In genomic region chr17:81902023-81902652, GRCh38 we compare ENCODE assay signal across 1 cellular context.
TF ChIP-seq lines count a peak whose summit lies in the region.

NPB (plus strand) TSS chr17:81902238; CDS start chr17:81902278, 40 bp downstream.

TF ChIP-seq in HepG2, 621 proteins besides CTCF, POLR2A, EP300 and RAD21 (continued from another document and continues in another):
- TF ChIP-seq FOXO4 (CRISPR knock-in tag; conservative IDR thresholded peaks at IDR 0.05) (no peak), CCDC6 (CRISPR knock-in tag; IDR thresholded peaks at IDR 0.05) (no peak), ZNF282 (IDR thresholded peaks at IDR 0.05; ENCODE audit: partially characterized antibody) (no peak), HOXA9 (CRISPR knock-in tag; IDR thresholded peaks at IDR 0.05; ENCODE audit: borderline replicate concordance) (peak; percentile 87), MED8 (CRISPR knock-in tag; IDR thresholded peaks at IDR 0.05; ENCODE audit: insufficient replicate concordance) (no peak), MZF1 (CRISPR knock-in tag; IDR thresholded peaks at IDR 0.05; ENCODE audit: borderline replicate concordance) (no peak), AHDC1 (CRISPR knock-in tag; IDR thresholded peaks at IDR 0.05; ENCODE audit: borderline replicate concordance) (no peak), CHD4 (IDR thresholded peaks at IDR 0.05; ENCODE audit: borderline replicate concordance, low read length) (no peak), ZNF737 (CRISPR knock-in tag; IDR thresholded peaks at IDR 0.05; ENCODE audit: borderline replicate concordance) (no peak), SATB2 (CRISPR knock-in tag; IDR thresholded peaks at IDR 0.05) (no peak), ZNF326 (CRISPR knock-in tag; IDR thresholded peaks at IDR 0.05; ENCODE audit: borderline replicate concordance) (no peak; the same call in 1 of the 2 replicates), U2AF1 (optimal IDR thresholded peaks at IDR 0.05; ENCODE audit: low read depth, low read length) (no peak), MXI1 (IDR thresholded peaks at IDR 0.05; ENCODE audit: borderline replicate concordance, low read depth, low read length) (no peak), THAP9 (CRISPR knock-in tag; IDR thresholded peaks at IDR 0.05; ENCODE audit: borderline replicate concordance) (no peak), HOXA3 (CRISPR knock-in tag; IDR thresholded peaks at IDR 0.05) (peak; percentile 35; the same call in 1 of the 2 replicates), ATM (IDR thresholded peaks at IDR 0.05; ENCODE audit: borderline replicate concordance) (no peak), HOMEZ (CRISPR knock-in tag; IDR thresholded peaks at IDR 0.05; ENCODE audit: low read depth) (no peak), MAZ (IDR thresholded peaks at IDR 0.05; ENCODE audit: borderline replicate concordance, low read depth, low read length) (no peak), MAZ (CRISPR knock-in tag; IDR thresholded peaks at IDR 0.05; ENCODE audit: low read depth) (0 out of 2 replicates have a peak, but pooled peaks have one; percentile 13), ZNF780A (CRISPR knock-in tag; IDR thresholded peaks at IDR 0.05) (no peak; the same call in 1 of the 2 replicates), ZMYM2 (CRISPR knock-in tag; IDR thresholded peaks at IDR 0.05) (no peak), ZNF629 (CRISPR knock-in tag; conservative IDR thresholded peaks at IDR 0.05) (no peak), ZNF329 (CRISPR knock-in tag; IDR thresholded peaks at IDR 0.05; ENCODE audit: low read depth) (no peak), MLXIP (CRISPR knock-in tag; IDR thresholded peaks at IDR 0.05; ENCODE audit: borderline replicate concordance) (peak; percentile 9; the same call in 1 of the 2 replicates), ZNF335 (CRISPR knock-in tag; IDR thresholded peaks at IDR 0.05) (no peak), ZNF251 (CRISPR knock-in tag; IDR thresholded peaks at IDR 0.05) (no peak), SYNCRIP (IDR thresholded peaks at IDR 0.05; ENCODE audit: insufficient read depth, low read depth, low read length) (no peak), CBX1 (IDR thresholded peaks at IDR 0.05; ENCODE audit: low read depth) (no peak), ZNF225 (CRISPR knock-in tag; IDR thresholded peaks at IDR 0.05) (no peak), BRD4 (CRISPR knock-in tag; IDR thresholded peaks at IDR 0.05) (no peak), ZSCAN9 (CRISPR knock-in tag; IDR thresholded peaks at IDR 0.05; ENCODE audit: borderline replicate concordance) (no peak), ELK4 (CRISPR knock-in tag; IDR thresholded peaks at IDR 0.05; ENCODE audit: borderline replicate concordance) (no peak), SKI (IDR thresholded peaks at IDR 0.05; ENCODE audit: partially characterized antibody) (peak; percentile 26), DDIT3 (CRISPR knock-in tag; IDR thresholded peaks at IDR 0.05) (no peak)
- TF ChIP-seq, protein P1, sequence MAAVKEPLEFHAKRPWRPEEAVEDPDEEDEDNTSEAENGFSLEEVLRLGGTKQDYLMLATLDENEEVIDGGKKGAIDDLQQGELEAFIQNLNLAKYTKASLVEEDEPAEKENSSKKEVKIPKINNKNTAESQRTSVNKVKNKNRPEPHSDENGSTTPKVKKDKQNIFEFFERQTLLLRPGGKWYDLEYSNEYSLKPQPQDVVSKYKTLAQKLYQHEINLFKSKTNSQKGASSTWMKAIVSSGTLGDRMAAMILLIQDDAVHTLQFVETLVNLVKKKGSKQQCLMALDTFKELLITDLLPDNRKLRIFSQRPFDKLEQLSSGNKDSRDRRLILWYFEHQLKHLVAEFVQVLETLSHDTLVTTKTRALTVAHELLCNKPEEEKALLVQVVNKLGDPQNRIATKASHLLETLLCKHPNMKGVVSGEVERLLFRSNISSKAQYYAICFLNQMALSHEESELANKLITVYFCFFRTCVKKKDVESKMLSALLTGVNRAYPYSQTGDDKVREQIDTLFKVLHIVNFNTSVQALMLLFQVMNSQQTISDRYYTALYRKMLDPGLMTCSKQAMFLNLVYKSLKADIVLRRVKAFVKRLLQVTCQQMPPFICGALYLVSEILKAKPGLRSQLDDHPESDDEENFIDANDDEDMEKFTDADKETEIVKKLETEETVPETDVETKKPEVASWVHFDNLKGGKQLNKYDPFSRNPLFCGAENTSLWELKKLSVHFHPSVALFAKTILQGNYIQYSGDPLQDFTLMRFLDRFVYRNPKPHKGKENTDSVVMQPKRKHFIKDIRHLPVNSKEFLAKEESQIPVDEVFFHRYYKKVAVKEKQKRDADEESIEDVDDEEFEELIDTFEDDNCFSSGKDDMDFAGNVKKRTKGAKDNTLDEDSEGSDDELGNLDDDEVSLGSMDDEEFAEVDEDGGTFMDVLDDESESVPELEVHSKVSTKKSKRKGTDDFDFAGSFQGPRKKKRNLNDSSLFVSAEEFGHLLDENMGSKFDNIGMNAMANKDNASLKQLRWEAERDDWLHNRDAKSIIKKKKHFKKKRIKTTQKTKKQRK (IDR thresholded peaks at IDR 0.05; ENCODE audit: low read length) = no peak
- TF ChIP-seq, protein P2, sequence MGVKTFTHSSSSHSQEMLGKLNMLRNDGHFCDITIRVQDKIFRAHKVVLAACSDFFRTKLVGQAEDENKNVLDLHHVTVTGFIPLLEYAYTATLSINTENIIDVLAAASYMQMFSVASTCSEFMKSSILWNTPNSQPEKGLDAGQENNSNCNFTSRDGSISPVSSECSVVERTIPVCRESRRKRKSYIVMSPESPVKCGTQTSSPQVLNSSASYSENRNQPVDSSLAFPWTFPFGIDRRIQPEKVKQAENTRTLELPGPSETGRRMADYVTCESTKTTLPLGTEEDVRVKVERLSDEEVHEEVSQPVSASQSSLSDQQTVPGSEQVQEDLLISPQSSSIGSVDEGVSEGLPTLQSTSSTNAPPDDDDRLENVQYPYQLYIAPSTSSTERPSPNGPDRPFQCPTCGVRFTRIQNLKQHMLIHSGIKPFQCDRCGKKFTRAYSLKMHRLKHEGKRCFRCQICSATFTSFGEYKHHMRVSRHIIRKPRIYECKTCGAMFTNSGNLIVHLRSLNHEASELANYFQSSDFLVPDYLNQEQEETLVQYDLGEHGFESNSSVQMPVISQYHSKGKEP (CRISPR knock-in tag; IDR thresholded peaks at IDR 0.05) = no peak
- TF ChIP-seq, protein P3, sequence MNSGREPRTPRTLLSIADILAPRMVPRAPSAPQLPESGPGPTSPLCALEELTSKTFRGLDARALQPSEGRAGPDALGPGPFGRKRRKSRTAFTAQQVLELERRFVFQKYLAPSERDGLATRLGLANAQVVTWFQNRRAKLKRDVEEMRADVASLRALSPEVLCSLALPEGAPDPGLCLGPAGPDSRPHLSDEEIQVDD (CRISPR knock-in tag; IDR thresholded peaks at IDR 0.05; ENCODE audit: borderline replicate concordance) = peak; percentile 63; the same call in 1 of the 2 replicates
